8 cellular contexts compared by ENCODE assay signal in genomic region chr3:160564949-160565441, GRCh38. TPM values are rescaled to one million over a fixed set of nuclear protein-coding genes. Genes with fewer than 3 reads are reported as not detected.
A peak's percentile ranks its signal among the peaks of the same experiment; 100 is the strongest.
DNase-seq lines count a peak whose midpoint lies in the region; ATAC-seq and TF ChIP-seq lines count a peak whose summit lies in the region.

No MANE protein-coding gene starts in this region.

- no peak for TF ChIP-seq CTCF in sigmoid colon (IDR thresholded peaks at IDR 0.05)

- H3K27ac Mint-ChIP-seq in CD8-positive, alpha-beta memory T cell = peak overlapping the region in 7 of 8 donors; percentile 80 to 98 (median 95)

- peaks cover 58 to 70% (median 63%) of the 10 kb centered on the region in 3 donors for H3K4me1 Mint-ChIP-seq in CD8-positive, alpha-beta memory T cell

- intact Hi-C loops in right cardiac atrium (cut with DNase I) = no loop called here
- intact Hi-C loops in sigmoid colon (cut with DNase I) = loop anchor here (5.0 kb wide), 2 partner anchors 118 to 657 kb away; partner anchors contain the start of genes NMD3 and TRIM59

- WGBS in right cardiac atrium = under 1% methylated on average over 62 of the region's 62 CpGs
- 0 to 1% methylated on average over 62 of the region's 62 CpGs for WGBS in sigmoid colon, 2 donors

- H3K27ac ChIP-seq in CD8-positive, alpha-beta memory T cell (ENCODE audit: low read depth, low read length) = peak overlapping the region; percentile 83
- peak overlapping the region; percentile 93 for H3K27ac ChIP-seq in right cardiac atrium (ENCODE audit: low read length)
- peak overlapping the region; percentile 98 to 99 (median 99) for H3K27ac ChIP-seq in sigmoid colon

- CTCF ChIA-PET in CD8-positive, alpha-beta memory T cell (lab: Charles Lee) = no interaction called here

- H3K4me3 Mint-ChIP-seq in CD8-positive, alpha-beta memory T cell = peak overlapping the region; percentile 91 to 97 (median 95)

- no peaks in the 10 kb centered on the region for H3K27me3 ChIP-seq in CD8-positive, alpha-beta memory T cell (ENCODE audit: insufficient read depth, low read length, poor library complexity, severe bottlenecking)
- no peaks in the 10 kb centered on the region for H3K27me3 ChIP-seq in right cardiac atrium (ENCODE audit: control insufficient read depth, insufficient read depth)
- no peaks in the 10 kb centered on the region for H3K27me3 ChIP-seq in sigmoid colon

- POLR2A ChIA-PET in CD8-positive, alpha-beta memory T cell (lab: Charles Lee) = interaction anchor here (0.9 to 2.6 kb wide), 3 partner anchors 20 to 190 kb away, joined by 3 to 10 read pairs (median 8); partner anchors contain the start of gene TRIM59

- H3K4me1 ChIP-seq in CD8-positive, alpha-beta memory T cell (ENCODE audit: insufficient read depth, low read length) = peaks cover 56% of the 10 kb centered on the region
- H3K4me1 ChIP-seq in right cardiac atrium (ENCODE audit: control insufficient read depth, insufficient read depth, low read length) (no peaks in the 10 kb centered on the region), sigmoid colon (peaks cover 0 to 57% (median 39%) of the 10 kb centered on the region in 4 donors)

- ATAC-seq in GM19372 (IDR thresholded peaks at IDR 0.05; ENCODE audit: low read depth, unreplicated experiment) (peak; percentile 40), HG03442 (IDR thresholded peaks at IDR 0.05; ENCODE audit: unreplicated experiment) (peak; percentile 43), right cardiac atrium (peak; percentile 81 to 82)

- TF ChIP-seq EP300 in sigmoid colon (IDR thresholded peaks at IDR 0.05) = no peak

- H3K36me3 Mint-ChIP-seq in CD8-positive, alpha-beta memory T cell = peaks cover 1 to 15% (median 6%) of the 10 kb centered on the region in 3 donors

- DNase-seq in CD8-positive, alpha-beta memory T cell = peak in 3 of 5 donors; percentile 53 to 77 (median 59)
- DNase-seq in RPMI7951 (ENCODE audit: low read depth) (peak; percentile 66), amniotic epithelial cell (ENCODE audit: low read depth) (peak; percentile 64), right cardiac atrium (peak; percentile 78 to 90 (median 90)), sigmoid colon (peak; percentile 83), SKM-1 (lab: John Stamatoyannopoulos, UW; ENCODE audit: unreplicated experiment) (no peak)

- no peaks in the 10 kb centered on the region for H3K9me3 ChIP-seq in CD8-positive, alpha-beta memory T cell (ENCODE audit: low read length)
- H3K9me3 ChIP-seq in right cardiac atrium (ENCODE audit: control insufficient read depth, low read length) = no peaks in the 10 kb centered on the region
- H3K9me3 ChIP-seq in sigmoid colon = no peaks in the 10 kb centered on the region

- H3K9me3 Mint-ChIP-seq in CD8-positive, alpha-beta memory T cell = peaks cover 0 to 1% (median 0%) of the 10 kb centered on the region in 5 donors

- H3K36me3 ChIP-seq in CD8-positive, alpha-beta memory T cell (ENCODE audit: insufficient read depth, low read length) = no peaks in the 10 kb centered on the region
- H3K36me3 ChIP-seq in sigmoid colon = no peaks in the 10 kb centered on the region

- no peaks in the 10 kb centered on the region for H3K27me3 Mint-ChIP-seq in CD8-positive, alpha-beta memory T cell

- H3K4me3 ChIP-seq in CD8-positive, alpha-beta memory T cell (ENCODE audit: low read length) = peak overlapping the region; percentile 62
- H3K4me3 ChIP-seq in right cardiac atrium (ENCODE audit: low read length) = peak overlapping the region; percentile 51
- peak overlapping the region; percentile 86 to 93 (median 88) for H3K4me3 ChIP-seq in sigmoid colon

- no peak for TF ChIP-seq POLR2A in sigmoid colon (IDR thresholded peaks at IDR 0.05)

RNA-seq across cellular contexts. Expression of gene KPNA4, which starts 0.4 kb away (rescaled TPM):
- total RNA-seq in CD8-positive, alpha-beta memory T cell = 10 to 100 TPM; 72.7 to 86.5 TPM
- polyA plus RNA-seq in CD8-positive, alpha-beta memory T cell = 10.3 TPM
- 22.3 and 27.8 TPM in 2 replicates for total RNA-seq in RPMI7951 (2014; rRNA removed; shearing (Covaris generic))
- total RNA-seq in right cardiac atrium = 100 to 1,000 TPM in 3 of 4 donors, 10 to 100 TPM in 1; 96.4 to 132 (median 107) TPM
- polyA plus RNA-seq in right cardiac atrium = 27.9 TPM
- total RNA-seq in sigmoid colon = 10 to 100 TPM; 45.4 to 52.8 (median 49.2) TPM
- polyA plus RNA-seq in sigmoid colon = 10 to 100 TPM; 15.0 to 17.3 (median 15.1) TPM
